11 cellular contexts compared by ENCODE assay signal in the genomic region with DNA sequence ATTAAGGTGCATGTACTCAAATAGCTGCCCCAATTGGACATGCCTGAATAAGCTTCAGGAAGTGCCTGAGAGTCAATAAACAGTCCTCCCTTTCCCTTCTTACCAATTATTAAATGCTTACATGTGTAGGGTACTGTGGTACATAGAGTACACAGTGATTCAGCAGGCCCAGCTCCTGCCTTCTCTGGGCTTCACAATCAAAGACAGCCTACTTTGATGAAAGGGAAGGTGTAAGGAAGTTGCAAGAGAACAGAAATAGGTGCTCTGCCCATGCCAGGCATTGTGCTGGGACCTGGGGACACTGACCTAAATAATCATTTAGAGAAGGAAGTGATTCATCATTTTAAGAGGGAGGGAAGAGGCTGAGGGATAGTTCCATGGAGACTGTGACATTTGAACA. TPM values are rescaled to one million over a fixed set of nuclear protein-coding genes. Genes with fewer than 3 reads are reported as not detected.
DNase-seq lines count a peak whose midpoint lies in the region; ATAC-seq and TF ChIP-seq lines count a peak whose summit lies in the region.
"Had no signal": no experiment of that assay in that cellular context is flagged by ENCODE, and none has a peak within 500 bp of the region (broad histone marks: within the 10 kb centered on the region; RNA-seq: fewer than 3 reads in every experiment).

No MANE protein-coding gene starts in this region.

- H2AFZ ChIP-seq in GM23338, result no peak overlapping the region

- H3K9ac ChIP-seq in BLaER1 treated with 17β-estradiol and CSF1 and Interleukin-3, amounts not matched to agents 10 nM and 100 nM, result no peak overlapping the region

- no peak for DNase-seq in GM23338 (ENCODE audit: low spot score)
- peak; percentile 17 for DNase-seq in OCI-M1 (lab: John Stamatoyannopoulos, UW)
- DNase-seq in kidney tubule cell (ENCODE audit: low spot score), result peak; percentile 62
- DNase-seq in amniotic stem cell (lab: John Stamatoyannopoulos, UW), result no peak
- no peak for DNase-seq in GM10266 (ENCODE audit: extremely low spot score)
- no peak for DNase-seq in stimulated activated CD4-positive, alpha-beta T cell treated with anti-CD3 and anti-CD28 coated beads, Interleukin-12 subunit alpha, Interleukin-12 subunit beta, amount 100 ng/mL, for 4 hours
- DNase-seq: activated T-cell treated with anti-CD3 and anti-CD28 coated beads for 4 hours; CD8-positive, alpha-beta memory T cell; NCI-H1436 had no signal

- peaks cover 5% of the 10 kb centered on the region; the same call in 1 of the 2 replicates for H3K9me2 ChIP-seq in GM23338 (ENCODE audit: insufficient read depth)

- no peak overlapping the region for H3K4me3 ChIP-seq in BLaER1 treated with 17β-estradiol and CSF1 and Interleukin-3, amounts not matched to agents 10 nM and 100 nM
- H3K4me3 ChIP-seq in GM23338, result no peak overlapping the region

- no peaks in the 10 kb centered on the region for H3K36me3 ChIP-seq in BLaER1 treated with 17β-estradiol and CSF1 and Interleukin-3, amounts not matched to agents 10 nM and 100 nM
- no peaks in the 10 kb centered on the region for H3K36me3 ChIP-seq in GM23338 (ENCODE audit: insufficient read depth)

- H3K9me3 ChIP-seq in BLaER1 treated with 17β-estradiol and CSF1 and Interleukin-3, amounts not matched to agents 10 nM and 100 nM (replicated peaks in 1 of 11), result peaks cover 0 to 6% (median 0%) of the 10 kb centered on the region in 11 experiments; a peak in 4 of 22 replicates

- H3K4me1 Mint-ChIP-seq in GM23338, result peaks cover 25% of the 10 kb centered on the region

- H3K4me1 ChIP-seq in BLaER1 treated with 17β-estradiol and CSF1 and Interleukin-3, amounts not matched to agents 10 nM and 100 nM, result peaks cover 33 to 44% (median 38%) of the 10 kb centered on the region in 10 experiments
- peaks cover 16% of the 10 kb centered on the region; the same call in 1 of the 2 replicates for H3K4me1 ChIP-seq in GM23338 (ENCODE audit: insufficient read depth)

- H3K27ac Mint-ChIP-seq in GM23338, result peak overlapping the region; percentile 15
- H3K27ac Mint-ChIP-seq: CD8-positive, alpha-beta memory T cell had no signal

- H3K79me2 ChIP-seq in GM23338 (replicated peaks; ENCODE audit: insufficient read depth), result no peaks in the 10 kb centered on the region

- H3K9me3 Mint-ChIP-seq in GM23338, result no peaks in the 10 kb centered on the region
- H3K9me3 Mint-ChIP-seq: CD8-positive, alpha-beta memory T cell had no signal

- H4K20me1 ChIP-seq in BLaER1 treated with 17β-estradiol and CSF1 and Interleukin-3, amounts not matched to agents 10 nM and 100 nM, result no peaks in the 10 kb centered on the region
- H4K20me1 ChIP-seq in GM23338 (replicated peaks; ENCODE audit: insufficient read depth), result no peaks in the 10 kb centered on the region

- H3K4me2 ChIP-seq in BLaER1 treated with 17β-estradiol and CSF1 and Interleukin-3, amounts not matched to agents 10 nM and 100 nM, result peak overlapping the region; percentile 4 to 72 (median 52); a peak in 21 of 22 replicates
- H3K4me2 ChIP-seq in GM23338, result no peak overlapping the region

- H3K27me3 Mint-ChIP-seq in GM23338 (ENCODE audit: insufficient read depth, low read depth, poor library complexity), result peaks cover 2% of the 10 kb centered on the region

- H3K36me3 Mint-ChIP-seq in GM23338 (ENCODE audit: low read depth), result no peaks in the 10 kb centered on the region

- ATAC-seq in GM23338, result no peak
- ATAC-seq in GM21381 (IDR thresholded peaks at IDR 0.05; ENCODE audit: unreplicated experiment), result no peak

- no peak for TF ChIP-seq CTCF in GM23338 (conservative IDR thresholded peaks at IDR 0.05; ENCODE audit: low read depth in 2 of 2)
- TF ChIP-seq CTCF in GM10266 (IDR thresholded peaks at IDR 0.05; ENCODE audit: control insufficient read depth, insufficient read depth, low read depth, missing control alignments), result no peak

- H3F3A ChIP-seq in GM23338 (replicated peaks; ENCODE audit: low read depth), result no peaks in the 10 kb centered on the region

- no peak overlapping the region for H3K4me3 Mint-ChIP-seq in GM23338
- H3K4me3 Mint-ChIP-seq: CD8-positive, alpha-beta memory T cell had no signal

- no peaks in the 10 kb centered on the region for H3K27me3 ChIP-seq in BLaER1 treated with 17β-estradiol and CSF1 and Interleukin-3, amounts not matched to agents 10 nM and 100 nM
- H3K27me3 ChIP-seq in GM23338 (ENCODE audit: insufficient read depth), result no peaks in the 10 kb centered on the region

- peak overlapping the region in 1 of 11 experiments; percentile 11; a peak in 2 of 22 replicates for H3K27ac ChIP-seq in BLaER1 treated with 17β-estradiol and CSF1 and Interleukin-3, amounts not matched to agents 10 nM and 100 nM
- no peak overlapping the region for H3K27ac ChIP-seq in GM23338 (ENCODE audit: low read depth)

TF ChIP-seq in GM23338, 12 proteins besides CTCF, POLR2A, EP300 and RAD21:
- TF ChIP-seq, protein P1, sequence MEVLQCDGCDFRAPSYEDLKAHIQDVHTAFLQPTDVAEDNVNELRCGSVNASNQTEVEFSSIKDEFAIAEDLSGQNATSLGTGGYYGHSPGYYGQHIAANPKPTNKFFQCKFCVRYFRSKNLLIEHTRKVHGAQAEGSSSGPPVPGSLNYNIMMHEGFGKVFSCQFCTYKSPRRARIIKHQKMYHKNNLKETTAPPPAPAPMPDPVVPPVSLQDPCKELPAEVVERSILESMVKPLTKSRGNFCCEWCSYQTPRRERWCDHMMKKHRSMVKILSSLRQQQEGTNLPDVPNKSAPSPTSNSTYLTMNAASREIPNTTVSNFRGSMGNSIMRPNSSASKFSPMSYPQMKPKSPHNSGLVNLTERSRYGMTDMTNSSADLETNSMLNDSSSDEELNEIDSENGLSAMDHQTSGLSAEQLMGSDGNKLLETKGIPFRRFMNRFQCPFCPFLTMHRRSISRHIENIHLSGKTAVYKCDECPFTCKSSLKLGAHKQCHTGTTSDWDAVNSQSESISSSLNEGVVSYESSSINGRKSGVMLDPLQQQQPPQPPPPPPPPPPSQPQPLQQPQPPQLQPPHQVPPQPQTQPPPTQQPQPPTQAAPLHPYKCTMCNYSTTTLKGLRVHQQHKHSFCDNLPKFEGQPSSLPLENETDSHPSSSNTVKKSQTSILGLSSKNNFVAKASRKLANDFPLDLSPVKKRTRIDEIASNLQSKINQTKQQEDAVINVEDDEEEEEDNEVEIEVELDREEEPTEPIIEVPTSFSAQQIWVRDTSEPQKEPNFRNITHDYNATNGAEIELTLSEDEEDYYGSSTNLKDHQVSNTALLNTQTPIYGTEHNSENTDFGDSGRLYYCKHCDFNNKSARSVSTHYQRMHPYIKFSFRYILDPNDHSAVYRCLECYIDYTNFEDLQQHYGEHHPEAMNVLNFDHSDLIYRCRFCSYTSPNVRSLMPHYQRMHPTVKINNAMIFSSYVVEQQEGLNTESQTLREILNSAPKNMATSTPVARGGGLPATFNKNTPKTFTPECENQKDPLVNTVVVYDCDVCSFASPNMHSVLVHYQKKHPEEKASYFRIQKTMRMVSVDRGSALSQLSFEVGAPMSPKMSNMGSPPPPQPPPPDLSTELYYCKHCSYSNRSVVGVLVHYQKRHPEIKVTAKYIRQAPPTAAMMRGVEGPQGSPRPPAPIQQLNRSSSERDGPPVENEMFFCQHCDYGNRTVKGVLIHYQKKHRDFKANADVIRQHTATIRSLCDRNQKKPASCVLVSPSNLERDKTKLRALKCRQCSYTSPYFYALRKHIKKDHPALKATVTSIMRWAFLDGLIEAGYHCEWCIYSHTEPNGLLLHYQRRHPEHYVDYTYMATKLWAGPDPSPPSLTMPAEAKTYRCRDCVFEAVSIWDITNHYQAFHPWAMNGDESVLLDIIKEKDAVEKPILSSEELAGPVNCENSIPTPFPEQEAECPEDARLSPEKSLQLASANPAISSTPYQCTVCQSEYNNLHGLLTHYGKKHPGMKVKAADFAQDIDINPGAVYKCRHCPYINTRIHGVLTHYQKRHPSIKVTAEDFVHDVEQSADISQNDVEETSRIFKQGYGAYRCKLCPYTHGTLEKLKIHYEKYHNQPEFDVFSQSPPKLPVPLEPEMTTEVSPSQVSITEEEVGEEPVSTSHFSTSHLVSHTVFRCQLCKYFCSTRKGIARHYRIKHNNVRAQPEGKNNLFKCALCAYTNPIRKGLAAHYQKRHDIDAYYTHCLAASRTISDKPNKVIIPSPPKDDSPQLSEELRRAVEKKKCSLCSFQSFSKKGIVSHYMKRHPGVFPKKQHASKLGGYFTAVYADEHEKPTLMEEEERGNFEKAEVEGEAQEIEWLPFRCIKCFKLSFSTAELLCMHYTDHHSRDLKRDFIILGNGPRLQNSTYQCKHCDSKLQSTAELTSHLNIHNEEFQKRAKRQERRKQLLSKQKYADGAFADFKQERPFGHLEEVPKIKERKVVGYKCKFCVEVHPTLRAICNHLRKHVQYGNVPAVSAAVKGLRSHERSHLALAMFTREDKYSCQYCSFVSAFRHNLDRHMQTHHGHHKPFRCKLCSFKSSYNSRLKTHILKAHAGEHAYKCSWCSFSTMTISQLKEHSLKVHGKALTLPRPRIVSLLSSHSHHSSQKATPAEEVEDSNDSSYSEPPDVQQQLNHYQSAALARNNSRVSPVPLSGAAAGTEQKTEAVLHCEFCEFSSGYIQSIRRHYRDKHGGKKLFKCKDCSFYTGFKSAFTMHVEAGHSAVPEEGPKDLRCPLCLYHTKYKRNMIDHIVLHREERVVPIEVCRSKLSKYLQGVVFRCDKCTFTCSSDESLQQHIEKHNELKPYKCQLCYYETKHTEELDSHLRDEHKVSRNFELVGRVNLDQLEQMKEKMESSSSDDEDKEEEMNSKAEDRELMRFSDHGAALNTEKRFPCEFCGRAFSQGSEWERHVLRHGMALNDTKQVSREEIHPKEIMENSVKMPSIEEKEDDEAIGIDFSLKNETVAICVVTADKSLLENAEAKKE (CRISPR knock-in tag; IDR thresholded peaks at IDR 0.05), result no peak
- TF ChIP-seq POLR2AphosphoS5 (IDR thresholded peaks at IDR 0.05; ENCODE audit: low read depth) (no peak), JUNB (IDR thresholded peaks at IDR 0.05; ENCODE audit: unreplicated experiment) (no peak), EZH2 (IDR thresholded peaks at IDR 0.05; ENCODE audit: low read depth, unreplicated experiment) (no peak), CREB1 (CRISPR knock-in tag; IDR thresholded peaks at IDR 0.05; ENCODE audit: low read depth) (no peak)
- TF ChIP-seq, protein P2, sequence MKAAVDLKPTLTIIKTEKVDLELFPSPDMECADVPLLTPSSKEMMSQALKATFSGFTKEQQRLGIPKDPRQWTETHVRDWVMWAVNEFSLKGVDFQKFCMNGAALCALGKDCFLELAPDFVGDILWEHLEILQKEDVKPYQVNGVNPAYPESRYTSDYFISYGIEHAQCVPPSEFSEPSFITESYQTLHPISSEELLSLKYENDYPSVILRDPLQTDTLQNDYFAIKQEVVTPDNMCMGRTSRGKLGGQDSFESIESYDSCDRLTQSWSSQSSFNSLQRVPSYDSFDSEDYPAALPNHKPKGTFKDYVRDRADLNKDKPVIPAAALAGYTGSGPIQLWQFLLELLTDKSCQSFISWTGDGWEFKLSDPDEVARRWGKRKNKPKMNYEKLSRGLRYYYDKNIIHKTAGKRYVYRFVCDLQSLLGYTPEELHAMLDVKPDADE (IDR thresholded peaks at IDR 0.05), result no peak

RNA-seq across cellular contexts. Expression of a gene that starts 17.2 kb away (rescaled TPM):
- total RNA-seq in GM23338 (2014; rRNA removed; shearing (Covaris generic)), result 4.1 and 10.1 TPM in 2 replicates
- 1.3 and 2.4 TPM in 2 replicates for polyA plus RNA-seq in GM23338 (2016; fragmentation: Nextera tagmentation; extraction: Ambion mirVana)

Comparison
In these comparisons a context has a peak if more than half of its experiments do, and no peak if none do; other contexts are left out.
1. DNase-seq: peak in OCI-M1 (single experiment) and kidney tubule cell (single experiment); none in GM23338 (single experiment), amniotic stem cell (single experiment), GM10266 (single experiment) and stimulated activated CD4-positive, alpha-beta T cell treated with anti-CD3 and anti-CD28 coated beads, Interleukin-12 subunit alpha, Interleukin-12 subunit beta, amount 100 ng/mL, for 4 hours (single experiment).